Comparison of ENCODE assay signal across 25 cellular contexts in the genomic region with DNA sequence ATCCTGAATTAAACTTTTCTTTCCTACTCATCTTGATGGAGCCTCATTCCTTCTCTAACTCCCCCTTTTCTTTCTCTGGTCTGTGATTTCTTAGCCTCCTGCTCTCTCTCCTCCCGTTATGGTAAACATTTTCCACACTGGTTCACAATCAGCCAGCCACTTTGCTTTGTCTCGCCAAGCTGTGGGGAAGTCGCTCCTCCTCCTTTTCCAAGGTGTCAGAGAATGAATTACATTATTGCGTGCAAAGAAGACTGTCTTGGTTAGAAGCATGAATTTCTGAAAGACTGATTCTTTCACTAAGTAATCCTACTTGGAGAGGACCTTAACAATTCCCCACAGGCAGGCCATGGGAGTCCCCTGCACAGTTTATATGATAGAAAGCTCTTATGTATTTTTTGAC. TPM values are rescaled to one million over a fixed set of nuclear protein-coding genes. Genes with fewer than 3 reads are reported as not detected.
DNase-seq lines count a peak whose midpoint lies in the region; ATAC-seq, FAIRE-seq and TF ChIP-seq lines count a peak whose summit lies in the region.
"Had no signal": no experiment of that assay in that cellular context is flagged by ENCODE, and none has a peak within 500 bp of the region (broad histone marks: within the 10 kb centered on the region; RNA-seq: fewer than 3 reads in every experiment).

No MANE protein-coding gene starts in this region.

- no peak for FAIRE-seq in GM12878 (lab: Jason Lieb, UNC)
- FAIRE-seq: GM12891 had no signal

- SMC1A ChIA-PET in GM12878 (lab: Charles Lee; ENCODE audit: uncharacterized antibody, unreplicated experiment) = interaction anchor here (1.2 to 1.3 kb wide), 2 partner anchors 28 to 32 kb away, joined by 3 read pairs; no protein-coding TSS in a partner anchor

- H3K36me3 ChIP-seq in heart right ventricle (peaks cover 0 to 90% (median 6%) of the 10 kb centered on the region in 9 donors), GM12878 (ENCODE audit: control insufficient read depth in 2 of 2, insufficient read depth in 2 of 2, low read length in 1 of 2) (peaks cover 5 to 36% of the 10 kb centered on the region in 2 experiments)
- H3K36me3 ChIP-seq: ovary, right lobe of liver, stomach had no signal

- no peak for TF ChIP-seq EP300 in GM12878 (IDR thresholded peaks at IDR 0.05; ENCODE audit: borderline replicate concordance in 1 of 2, control insufficient read depth in 1 of 2, low read depth in 2 of 2, low read length in 2 of 2)

- no peak overlapping the region for H3K4me2 ChIP-seq in GM12878 (ENCODE audit: control insufficient read depth, insufficient read depth)

- no peaks in the 10 kb centered on the region for H3K9me3 ChIP-seq in heart right ventricle
- H3K9me3 ChIP-seq in GM12878 (replicated peaks; ENCODE audit: control insufficient read depth, insufficient read depth, low read length) = no peaks in the 10 kb centered on the region
- H3K9me3 ChIP-seq: ovary, right lobe of liver, stomach had no signal

- H3K9ac ChIP-seq in GM12878 (ENCODE audit: control insufficient read depth, insufficient read depth, low read length) = no peak overlapping the region

- peak overlapping the region in 6 of 10 donors; percentile 1 to 37 (median 10) for H3K27ac ChIP-seq in heart right ventricle
- no peak overlapping the region for H3K27ac ChIP-seq in GM12878 (ENCODE audit: control insufficient read depth, insufficient read depth)
- H3K27ac ChIP-seq in temporal lobe (ENCODE audit: low read depth, low read length) = peak overlapping the region; percentile 19
- H3K27ac ChIP-seq: ovary, right lobe of liver, stomach, VCaP had no signal

- no peak overlapping the region for H2AFZ ChIP-seq in GM12878 (ENCODE audit: control insufficient read depth, low read depth, low read length)

- no peak for TF ChIP-seq POLR2A in GM12878 (IDR thresholded peaks at IDR 0.05; ENCODE audit: low read depth, low read length)

- no peak for TF ChIP-seq RAD21 in GM12878 (IDR thresholded peaks at IDR 0.05; ENCODE audit: insufficient read depth, low read depth, low read length)

- H3K79me2 ChIP-seq in GM12878 (ENCODE audit: control insufficient read depth, insufficient read depth, low read length) = no peaks in the 10 kb centered on the region

- DNase-seq in heart right ventricle (no peak), Right ventricle myocardium superior (no peak), GM12878 (ENCODE audit: low read depth, low spot score) (no peak), left kidney (ENCODE audit: low read depth, low spot score) (peak; percentile 29), HUDEP-2 (lab: John Stamatoyannopoulos, UW; ENCODE audit: unreplicated experiment in 76 of 76) (no peak), hepatic stellate cell (ENCODE audit: low spot score) (no peak)
- DNase-seq in NK-92 treated with Interleukin-12 subunit alpha and Interleukin-12 subunit beta, amount 100 ng/mL, for 24 hours (lab: John Stamatoyannopoulos, UW) = no peak
- DNase-seq: activated CD4-positive, alpha-beta T cell treated with anti-CD3 and anti-CD28 coated beads, Interleukin-2, amount 10 ng/mL, durations not matched to agents 24 days and 14 days; activated naive CD4-positive, alpha-beta T cell treated with anti-CD3 and anti-CD28 coated beads, Interleukin-2, amount 10 ng/mL, durations not matched to agents 7 days and 5 days; amygdala; DMS79 treated with DMSO at 0.1 percent for 48 hours; Karpas-422; left cardiac atrium; NCI-H1694 treated with DMSO at 0.1 percent for 48 hours; NCI-H2171; NCI-H69; ovary; right lobe of liver; RPMI8226; stomach; trophoblast cell had no signal

- H4K20me1 ChIP-seq in GM12878 (ENCODE audit: control insufficient read depth, insufficient read depth) = no peaks in the 10 kb centered on the region

- H3K4me3 ChIP-seq in heart right ventricle = no peak overlapping the region
- H3K4me3 ChIP-seq in GM12878 = no peak overlapping the region
- H3K4me3 ChIP-seq: ovary, right lobe of liver, stomach had no signal

- POLR2A ChIA-PET in GM12878 (lab: Charles Lee) = no interaction called here

- RAD21 ChIA-PET in GM12878 (lab: Charles Lee; ENCODE audit: unreplicated experiment) = no interaction called here

- H3K4me1 ChIP-seq in heart right ventricle (peaks cover 0 to 28% (median 16%) of the 10 kb centered on the region in 9 donors), GM12878 (ENCODE audit: control insufficient read depth, insufficient read depth, low read length) (no peaks in the 10 kb centered on the region)

- intact Hi-C loops in heart right ventricle (cut with DNase I) = loop anchor here in 1 of 10 donors (5.0 kb wide), 1 partner anchor 35 kb away; no protein-coding TSS in a partner anchor
- intact Hi-C loops in Right ventricle myocardium superior (cut with DNase I) = loop anchor here (10.0 kb wide), 1 partner anchor 48 kb away; a partner anchor contains a TSS
- intact Hi-C loops in GM12878 (cut with micrococcal nuclease; ENCODE audit: unreplicated experiment) = no loop called here

- 72 to 80% methylated on average over 4 of the region's 4 CpGs for WGBS in heart right ventricle, 2 donors
- WGBS in GM12878 (ENCODE audit: insufficient coverage, insufficient replicate concordance, low lambda C conversion rate, missing lambda C conversion rate) = 92% methylated on average over 4 of the region's 4 CpGs

- BruUV-seq in GM12878 (replicated peaks; lab: Mats Ljungman, UMichigan) = TSS peak; percentile 14

- CTCF ChIA-PET in GM12878 (lab: Yijun Ruan, JAX) = interaction anchor here (1.5 kb wide), 2 partner anchors 10 to 61 kb away, joined by 3 to 8 read pairs; no protein-coding TSS in a partner anchor

- H3K27me3 ChIP-seq in heart right ventricle (no peaks in the 10 kb centered on the region), GM12878 (replicated peaks in 1 of 2; ENCODE audit: control insufficient read depth in 2 of 2, insufficient read depth in 2 of 2, low read length in 1 of 2) (no peaks in the 10 kb centered on the region)
- H3K27me3 ChIP-seq: ovary, right lobe of liver, stomach had no signal

- TF ChIP-seq CTCF in heart right ventricle (IDR thresholded peaks at IDR 0.05) = no peak
- TF ChIP-seq CTCF in GM12878 (IDR thresholded peaks at IDR 0.05 in 2 of 3, conservative IDR thresholded peaks at IDR 0.05 in 1 of 3; ENCODE audit: control insufficient read depth in 2 of 3, extremely low read depth in 1 of 3, insufficient read depth in 1 of 3, low read depth in 3 of 3, low read length in 3 of 3) = no peak

- in situ Hi-C loops in GM12878 (cut with MboI) = no loop called here

- ATAC-seq in heart right ventricle (no peak), Right ventricle myocardium superior (ENCODE audit: poor library complexity) (no peak), GM12878 (no peak)
- ATAC-seq: HCT116, right lobe of liver had no signal

TF ChIP-seq in GM12878, 131 proteins besides CTCF, POLR2A, EP300 and RAD21 (continues in another document):
- no peak for TF ChIP-seq SP1 (IDR thresholded peaks at IDR 0.05; ENCODE audit: low read depth, low read length)
- no peak for TF ChIP-seq TCF7 (IDR thresholded peaks at IDR 0.05; ENCODE audit: borderline replicate concordance)
- TF ChIP-seq ATF7 (IDR thresholded peaks at IDR 0.05; ENCODE audit: low read depth) = no peak
- no peak for TF ChIP-seq RFX5 (IDR thresholded peaks at IDR 0.05; ENCODE audit: low read depth, low read length)
- TF ChIP-seq, protein P1, sequence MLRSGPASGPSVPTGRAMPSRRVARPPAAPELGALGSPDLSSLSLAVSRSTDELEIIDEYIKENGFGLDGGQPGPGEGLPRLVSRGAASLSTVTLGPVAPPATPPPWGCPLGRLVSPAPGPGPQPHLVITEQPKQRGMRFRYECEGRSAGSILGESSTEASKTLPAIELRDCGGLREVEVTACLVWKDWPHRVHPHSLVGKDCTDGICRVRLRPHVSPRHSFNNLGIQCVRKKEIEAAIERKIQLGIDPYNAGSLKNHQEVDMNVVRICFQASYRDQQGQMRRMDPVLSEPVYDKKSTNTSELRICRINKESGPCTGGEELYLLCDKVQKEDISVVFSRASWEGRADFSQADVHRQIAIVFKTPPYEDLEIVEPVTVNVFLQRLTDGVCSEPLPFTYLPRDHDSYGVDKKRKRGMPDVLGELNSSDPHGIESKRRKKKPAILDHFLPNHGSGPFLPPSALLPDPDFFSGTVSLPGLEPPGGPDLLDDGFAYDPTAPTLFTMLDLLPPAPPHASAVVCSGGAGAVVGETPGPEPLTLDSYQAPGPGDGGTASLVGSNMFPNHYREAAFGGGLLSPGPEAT (IDR thresholded peaks at IDR 0.05; ENCODE audit: low read depth) = no peak
- TF ChIP-seq, protein P2, sequence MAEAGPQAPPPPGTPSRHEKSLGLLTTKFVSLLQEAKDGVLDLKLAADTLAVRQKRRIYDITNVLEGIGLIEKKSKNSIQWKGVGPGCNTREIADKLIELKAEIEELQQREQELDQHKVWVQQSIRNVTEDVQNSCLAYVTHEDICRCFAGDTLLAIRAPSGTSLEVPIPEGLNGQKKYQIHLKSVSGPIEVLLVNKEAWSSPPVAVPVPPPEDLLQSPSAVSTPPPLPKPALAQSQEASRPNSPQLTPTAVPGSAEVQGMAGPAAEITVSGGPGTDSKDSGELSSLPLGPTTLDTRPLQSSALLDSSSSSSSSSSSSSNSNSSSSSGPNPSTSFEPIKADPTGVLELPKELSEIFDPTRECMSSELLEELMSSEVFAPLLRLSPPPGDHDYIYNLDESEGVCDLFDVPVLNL (IDR thresholded peaks at IDR 0.05; ENCODE audit: low read depth, low read length) = no peak
- TF ChIP-seq ZNF622 (IDR thresholded peaks at IDR 0.05) = no peak

RNA-seq across cellular contexts. Expression of a gene that starts 46.1 kb away (rescaled TPM):
- total RNA-seq in heart right ventricle = 10 to 100 TPM; 46.9 to 77.4 (median 66.4) TPM
- polyA plus RNA-seq in heart right ventricle = 10 to 100 TPM; 14.9 to 22.4 TPM
- 53.1 TPM for total RNA-seq in Right ventricle myocardium superior
- 228 and 235 TPM in 2 replicates for total RNA-seq in GM12878 (2013; cell fraction: nucleolus; rRNA removed)
- total RNA-seq in GM12878 (2014; rRNA removed) = 106 and 107 TPM in 2 replicates
- total RNA-seq in GM12878 (2014; rRNA removed; fragmentation: Illumina TruSeq; extraction: Trizol) = 88.8 and 91.2 TPM in 2 replicates
- total RNA-seq in GM12878 (2021) = 61.7 and 64.5 TPM in 2 replicates
- polyA plus RNA-seq in GM12878 (2011; ENCODE audit: low read depth) = 104 TPM
- polyA plus RNA-seq in GM12878 (2011; rRNA removed) = 42.2 and 46.6 TPM in 2 replicates
- polyA plus RNA-seq in GM12878 (2011; cell fraction: cytosol; rRNA removed) = 30.6 and 42.1 TPM in 2 replicates
- 41.1 and 62.6 TPM in 2 replicates for polyA plus RNA-seq in GM12878 (2011; cell fraction: nucleus; rRNA removed)
- polyA plus RNA-seq in GM12878 (2012) = 105 and 110 TPM in 2 replicates
- 72.9 and 79.7 TPM in 2 replicates for polyA plus RNA-seq in GM12878 (2014; fragmentation: Illumina TruSeq; extraction: Trizol)
- polyA plus RNA-seq in GM12878 (2014; fragmentation: Nextera tagmentation; extraction: Ambion mirVana) = 10 to 100 TPM; 31.6 to 40.2 TPM
- 74.4 and 77.6 TPM in 2 replicates for polyA plus RNA-seq in GM12878 (2014; rRNA removed)
- polyA plus RNA-seq in GM12878 (2016; fragmentation: Nextera tagmentation; extraction: Ambion mirVana) = 10 to 100 TPM; 64.4 to 65.1 TPM
- 51.7 and 81.6 TPM in 2 replicates for polyA minus RNA-seq in GM12878 (2011; rRNA and poly(A)+ RNA removed)
- 16.2 and 16.8 TPM in 2 replicates for polyA minus RNA-seq in GM12878 (2011; cell fraction: cytosol; rRNA and poly(A)+ RNA removed)
- polyA minus RNA-seq in GM12878 (2011; cell fraction: nucleus; rRNA and poly(A)+ RNA removed) = 30.9 and 34.6 TPM in 2 replicates
- total RNA-seq in temporal lobe = 5.4 TPM
